In genomic region chr4:182019148-182019652, GRCh38 we compare ENCODE assay signal across 13 cellular contexts.
A peak's percentile ranks its signal among the peaks of the same experiment; 100 is the strongest.
DNase-seq lines count a peak whose midpoint lies in the region; ATAC-seq and TF ChIP-seq lines count a peak whose summit lies in the region.
"Had no signal": no experiment of that assay in that cellular context is flagged by ENCODE, and none has a peak within 500 bp of the region (broad histone marks: within the 10 kb centered on the region; RNA-seq: fewer than 3 reads in every experiment).

No MANE protein-coding gene starts in this region.

- no peaks in the 10 kb centered on the region for H3K27me3 ChIP-seq in adrenal gland

- no peaks in the 10 kb centered on the region for H3K36me3 Mint-ChIP-seq in T-cell
- no peaks in the 10 kb centered on the region for H3K36me3 Mint-ChIP-seq in activated naive CD4-positive, alpha-beta T cell treated with anti-CD3 and anti-CD28 coated beads, Interleukin-2, amount 50 U/mL, for 72 hours

- no peak overlapping the region for H3K27ac ChIP-seq in adrenal gland

- H3K4me1 ChIP-seq in adrenal gland (replicated peaks in 1 of 2) = no peaks in the 10 kb centered on the region

- DNase-seq in stimulated activated naive CD8-positive, alpha-beta T cell treated with anti-CD3 and anti-CD28 coated beads, Interleukin-15, amount 100 ng/mL, for 72 hours = no peak
- DNase-seq in stimulated activated naive CD8-positive, alpha-beta T cell treated with anti-CD3 and anti-CD28 coated beads, Interleukin-15, Interleukin-2, amounts not matched to agents 100 U/mL and 50 U/mL, for 24 hours = no peak
- DNase-seq in NCI-H345 treated with DMSO at 0.1 percent for 48 hours (lab: John Stamatoyannopoulos, UW; ENCODE audit: unreplicated experiment) (no peak), T-cell (no peak), adrenal gland (no peak)
- no peak for DNase-seq in activated naive CD4-positive, alpha-beta T cell treated with anti-CD3 and anti-CD28 coated beads, Interleukin-2, amount 50 U/mL, for 72 hours (ENCODE audit: low spot score in 2 of 2)
- DNase-seq: ACHN, anterior cingulate cortex, NCI-H1417, small intestine, T-helper 1 cell had no signal

- peaks cover 6% of the 10 kb centered on the region for H3K4me1 Mint-ChIP-seq in stimulated activated naive CD8-positive, alpha-beta T cell treated with anti-CD3 and anti-CD28 coated beads, Interleukin-15, amount 100 ng/mL, for 72 hours
- H3K4me1 Mint-ChIP-seq in T-cell = no peaks in the 10 kb centered on the region

- CTCF ChIA-PET in T-cell (lab: Charles Lee) = no interaction called here

- no peaks in the 10 kb centered on the region for H3K27me3 Mint-ChIP-seq in stimulated activated naive CD8-positive, alpha-beta T cell treated with anti-CD3 and anti-CD28 coated beads, Interleukin-15, amount 100 ng/mL, for 72 hours
- no peaks in the 10 kb centered on the region for H3K27me3 Mint-ChIP-seq in T-cell

- intact Hi-C loops in adrenal gland (cut with DNase I) = no loop called here

- no peak overlapping the region for H3K4me3 ChIP-seq in adrenal gland

- ATAC-seq in stimulated activated naive CD8-positive, alpha-beta T cell treated with anti-CD3 and anti-CD28 coated beads, Interleukin-15, amount 100 ng/mL, for 72 hours = peak; percentile 56
- ATAC-seq in stimulated activated naive CD8-positive, alpha-beta T cell treated with anti-CD3 and anti-CD28 coated beads, Interleukin-15, Interleukin-2, amounts not matched to agents 100 U/mL and 50 U/mL, for 24 hours = no peak
- ATAC-seq in GM21737 (IDR thresholded peaks at IDR 0.05; ENCODE audit: unreplicated experiment) (peak; percentile 94), HG03175 (IDR thresholded peaks at IDR 0.05; ENCODE audit: unreplicated experiment) (peak; percentile 88), T-cell (replicated peaks in 1 of 4) (no peak)
- ATAC-seq in activated naive CD4-positive, alpha-beta T cell treated with anti-CD3 and anti-CD28 coated beads, Interleukin-2, amount 50 U/mL, for 72 hours = no peak

- H3K36me3 ChIP-seq in adrenal gland (replicated peaks in 1 of 2) = no peaks in the 10 kb centered on the region

- no peaks in the 10 kb centered on the region for H3K9me3 ChIP-seq in adrenal gland (replicated peaks in 1 of 3)

- TF ChIP-seq CTCF in adrenal gland (IDR thresholded peaks at IDR 0.05) = no peak

- POLR2A ChIA-PET in T-cell (lab: Charles Lee) = no interaction called here

- no peak overlapping the region for H3K4me3 Mint-ChIP-seq in stimulated activated naive CD8-positive, alpha-beta T cell treated with anti-CD3 and anti-CD28 coated beads, Interleukin-15, amount 100 ng/mL, for 72 hours
- H3K4me3 Mint-ChIP-seq in T-cell = no peak overlapping the region

- WGBS in adrenal gland, 4 donors = 66 to 77% (median 69%) methylated on average over 5 of the region's 5 CpGs

- peaks cover 0 to 5% of the 10 kb centered on the region in 2 donors for H3K9me3 Mint-ChIP-seq in stimulated activated naive CD8-positive, alpha-beta T cell treated with anti-CD3 and anti-CD28 coated beads, Interleukin-15, amount 100 ng/mL, for 72 hours
- peaks cover 0 to 7% (median 5%) of the 10 kb centered on the region in 3 donors for H3K9me3 Mint-ChIP-seq in T-cell
- H3K9me3 Mint-ChIP-seq in activated naive CD4-positive, alpha-beta T cell treated with anti-CD3 and anti-CD28 coated beads, Interleukin-2, amount 50 U/mL, for 72 hours = peaks cover 0 to 6% of the 10 kb centered on the region in 2 donors

- TF ChIP-seq POLR2A in adrenal gland (IDR thresholded peaks at IDR 0.05) = no peak

- no peak overlapping the region for H3K27ac Mint-ChIP-seq in stimulated activated naive CD8-positive, alpha-beta T cell treated with anti-CD3 and anti-CD28 coated beads, Interleukin-15, amount 100 ng/mL, for 72 hours
- no peak overlapping the region for H3K27ac Mint-ChIP-seq in T-cell
- H3K27ac Mint-ChIP-seq in activated naive CD4-positive, alpha-beta T cell treated with anti-CD3 and anti-CD28 coated beads, Interleukin-2, amount 50 U/mL, for 72 hours = no peak overlapping the region

Comparison
In these comparisons a context has a peak if more than half of its experiments do, and no peak if none do; other contexts are left out.
1. ATAC-seq: peak in stimulated activated naive CD8-positive, alpha-beta T cell treated with anti-CD3 and anti-CD28 coated beads, Interleukin-15, amount 100 ng/mL, for 72 hours (single experiment), GM21737 (single experiment) and HG03175 (single experiment); none in stimulated activated naive CD8-positive, alpha-beta T cell treated with anti-CD3 and anti-CD28 coated beads, Interleukin-15, Interleukin-2, amounts not matched to agents 100 U/mL and 50 U/mL, for 24 hours (single experiment), T-cell (0 of 4) and activated naive CD4-positive, alpha-beta T cell treated with anti-CD3 and anti-CD28 coated beads, Interleukin-2, amount 50 U/mL, for 72 hours (0 of 2).